In genomic region chr9:75039804-75040203, GRCh38 we compare ENCODE assay signal across 20 cellular contexts. TPM values are rescaled to one million over a fixed set of nuclear protein-coding genes. Genes with fewer than 3 reads are reported as not detected.
A peak's percentile ranks its signal among the peaks of the same experiment; 100 is the strongest.
DNase-seq lines count a peak whose midpoint lies in the region; ATAC-seq and TF ChIP-seq lines count a peak whose summit lies in the region.
"Had no signal": no experiment of that assay in that cellular context is flagged by ENCODE, and none has a peak within 500 bp of the region (broad histone marks: within the 10 kb centered on the region; RNA-seq: fewer than 3 reads in every experiment).

No MANE protein-coding gene starts in this region.

- intact Hi-C loops in activated CD4-positive, alpha-beta memory T cell treated with anti-CD3 and anti-CD28 coated beads for 36 hours (cut with micrococcal nuclease), result no loop called here
- intact Hi-C loops in activated B cell treated with CpG ODN at 0.5 μM for 24 hours (cut with micrococcal nuclease), result no loop called here

- H3K4me1 ChIP-seq in GM23338 (ENCODE audit: insufficient read depth) (no peaks in the 10 kb centered on the region; the same call in 1 of the 2 replicates), Karpas-422 (ENCODE audit: low read length) (no peaks in the 10 kb centered on the region), trophoblast cell (ENCODE audit: control insufficient read depth in 1 of 2, insufficient read depth in 2 of 2, low read length in 2 of 2) (no peaks in the 10 kb centered on the region)

- H3K4ac ChIP-seq in trophoblast cell (ENCODE audit: low read depth, low read length), result no peak overlapping the region

- no peak overlapping the region for H3K27ac Mint-ChIP-seq in activated CD4-positive, alpha-beta memory T cell treated with anti-CD3 and anti-CD28 coated beads for 36 hours
- no peak overlapping the region for H3K27ac Mint-ChIP-seq in activated CD4-positive, alpha-beta memory T cell treated with anti-CD3 and anti-CD28 coated beads, Interleukin-2, amount 10 ng/mL, durations not matched to agents 7 days and 5 days
- H3K27ac Mint-ChIP-seq in GM23338 (no peak overlapping the region), activated B cell treated with CpG ODN at 0.5 μM for 24 hours (no peak overlapping the region)
- H3K27ac Mint-ChIP-seq: activated CD8-positive, alpha-beta memory T cell treated with anti-CD3 and anti-CD28 coated beads, Interleukin-2, amount 10 ng/mL, durations not matched to agents 7 days and 5 days; brain had no signal

- TF ChIP-seq CTCF in GM23338 (conservative IDR thresholded peaks at IDR 0.05; ENCODE audit: low read depth in 2 of 2) (no peak), activated B cell treated with CpG ODN at 0.5 μM for 24 hours (IDR thresholded peaks at IDR 0.05) (no peak)

- CTCF ChIA-PET in activated CD4-positive, alpha-beta memory T cell treated with anti-CD3 and anti-CD28 coated beads for 36 hours (lab: Charles Lee), result no interaction called here
- CTCF ChIA-PET in activated CD4-positive, alpha-beta memory T cell treated with anti-CD3 and anti-CD28 coated beads, Interleukin-2, amount 10 ng/mL, durations not matched to agents 7 days and 5 days (lab: Charles Lee), result no interaction called here
- CTCF ChIA-PET in activated B cell treated with CpG ODN at 0.5 μM for 24 hours (lab: Charles Lee), result interaction anchor here (1.4 kb wide), 1 partner anchor 12 kb away, joined by 3 read pairs; the partner anchor contains the start of gene CARNMT1

- H3K4me2 ChIP-seq in GM23338, result no peak overlapping the region
- H3K4me2 ChIP-seq in Karpas-422 (ENCODE audit: low read depth, low read length, poor library complexity, severe bottlenecking), result no peak overlapping the region
- no peak overlapping the region for H3K4me2 ChIP-seq in trophoblast cell (ENCODE audit: low read length)
- H3K4me2 ChIP-seq: PC-9 had no signal

- no peak overlapping the region for H3K18ac ChIP-seq in trophoblast cell (ENCODE audit: low read length)

- H3K9me2 ChIP-seq in GM23338 (ENCODE audit: insufficient read depth) (no peaks in the 10 kb centered on the region), Karpas-422 (replicated peaks; ENCODE audit: insufficient read depth, low read length) (no peaks in the 10 kb centered on the region)

- H3K27me3 Mint-ChIP-seq in activated CD4-positive, alpha-beta memory T cell treated with anti-CD3 and anti-CD28 coated beads for 36 hours, result peaks cover under 1% of the 10 kb centered on the region
- H3K27me3 Mint-ChIP-seq in activated CD4-positive, alpha-beta memory T cell treated with anti-CD3 and anti-CD28 coated beads, Interleukin-2, amount 10 ng/mL, durations not matched to agents 7 days and 5 days, result peaks cover 6% of the 10 kb centered on the region
- H3K27me3 Mint-ChIP-seq in GM23338 (ENCODE audit: insufficient read depth, low read depth, poor library complexity), result peaks cover 3% of the 10 kb centered on the region
- peaks cover 3% of the 10 kb centered on the region for H3K27me3 Mint-ChIP-seq in activated B cell treated with CpG ODN at 0.5 μM for 24 hours

- H3K27ac ChIP-seq in GM23338 (ENCODE audit: low read depth), result no peak overlapping the region
- H3K27ac ChIP-seq in Karpas-422 (ENCODE audit: low read length), result no peak overlapping the region
- no peak overlapping the region for H3K27ac ChIP-seq in trophoblast cell (ENCODE audit: low read depth, low read length)
- H3K27ac ChIP-seq: PC-9, SK-N-MC, thoracic aorta had no signal

- H4K91ac ChIP-seq in trophoblast cell (ENCODE audit: low read depth, low read length), result no peak overlapping the region

- H3K36me3 Mint-ChIP-seq in activated CD4-positive, alpha-beta memory T cell treated with anti-CD3 and anti-CD28 coated beads for 36 hours, result no peaks in the 10 kb centered on the region
- no peaks in the 10 kb centered on the region for H3K36me3 Mint-ChIP-seq in activated CD4-positive, alpha-beta memory T cell treated with anti-CD3 and anti-CD28 coated beads, Interleukin-2, amount 10 ng/mL, durations not matched to agents 7 days and 5 days (ENCODE audit: low read depth)
- no peaks in the 10 kb centered on the region; the same call in 2 of the 3 replicates for H3K36me3 Mint-ChIP-seq in GM23338 (ENCODE audit: low read depth)
- no peaks in the 10 kb centered on the region for H3K36me3 Mint-ChIP-seq in activated B cell treated with CpG ODN at 0.5 μM for 24 hours (ENCODE audit: low read depth)
- H3K36me3 Mint-ChIP-seq: activated CD8-positive, alpha-beta memory T cell treated with anti-CD3 and anti-CD28 coated beads, Interleukin-2, amount 10 ng/mL, durations not matched to agents 7 days and 5 days; brain; mesothelial cell of epicardium had no signal

- H3K4me3 Mint-ChIP-seq in activated CD4-positive, alpha-beta memory T cell treated with anti-CD3 and anti-CD28 coated beads for 36 hours, result no peak overlapping the region
- no peak overlapping the region for H3K4me3 Mint-ChIP-seq in activated CD4-positive, alpha-beta memory T cell treated with anti-CD3 and anti-CD28 coated beads, Interleukin-2, amount 10 ng/mL, durations not matched to agents 7 days and 5 days
- H3K4me3 Mint-ChIP-seq in GM23338 (no peak overlapping the region), activated B cell treated with CpG ODN at 0.5 μM for 24 hours (no peak overlapping the region)
- H3K4me3 Mint-ChIP-seq: activated CD8-positive, alpha-beta memory T cell treated with anti-CD3 and anti-CD28 coated beads, Interleukin-2, amount 10 ng/mL, durations not matched to agents 7 days and 5 days; brain; CD8-positive, alpha-beta memory T cell; mesothelial cell of epicardium had no signal

- H3K79me2 ChIP-seq in GM23338 (replicated peaks; ENCODE audit: insufficient read depth) (no peaks in the 10 kb centered on the region), Karpas-422 (ENCODE audit: low read length) (no peaks in the 10 kb centered on the region), trophoblast cell (ENCODE audit: control insufficient read depth, insufficient read depth, low read length, poor library complexity) (no peaks in the 10 kb centered on the region)

- no peaks in the 10 kb centered on the region for H4K20me1 ChIP-seq in GM23338 (replicated peaks; ENCODE audit: insufficient read depth)
- H4K20me1 ChIP-seq in Karpas-422 (ENCODE audit: insufficient read depth, low read depth, low read length), result no peaks in the 10 kb centered on the region

- H2BK5ac ChIP-seq in trophoblast cell (ENCODE audit: low read depth, low read length, poor library complexity), result no peak overlapping the region

- no peak overlapping the region for H4K12ac ChIP-seq in trophoblast cell (ENCODE audit: low read depth, low read length)

- H3K23ac ChIP-seq in trophoblast cell (ENCODE audit: low read length), result no peak overlapping the region

- H3K4me3 ChIP-seq in GM23338 (no peak overlapping the region), Karpas-422 (ENCODE audit: low read length) (no peak overlapping the region), trophoblast cell (ENCODE audit: low read depth, low read length) (no peak overlapping the region)
- H3K4me3 ChIP-seq: PC-9, SK-N-MC, thoracic aorta had no signal

- no peaks in the 10 kb centered on the region for H3K27me3 ChIP-seq in GM23338 (ENCODE audit: insufficient read depth)
- H3K27me3 ChIP-seq in Karpas-422 (ENCODE audit: low read length), result no peaks in the 10 kb centered on the region
- no peaks in the 10 kb centered on the region for H3K27me3 ChIP-seq in trophoblast cell (ENCODE audit: insufficient read depth, low read length)

- no peaks in the 10 kb centered on the region for H3F3A ChIP-seq in GM23338 (replicated peaks; ENCODE audit: low read depth)

- H3K36me3 ChIP-seq in GM23338 (ENCODE audit: insufficient read depth) (no peaks in the 10 kb centered on the region), Karpas-422 (ENCODE audit: insufficient read depth, low read length) (no peaks in the 10 kb centered on the region), trophoblast cell (ENCODE audit: control insufficient read depth in 1 of 2, insufficient read depth in 2 of 2, low read length in 2 of 2) (no peaks in the 10 kb centered on the region)
- H3K36me3 ChIP-seq: thoracic aorta had no signal

- no peak overlapping the region for H2BK12ac ChIP-seq in trophoblast cell (ENCODE audit: low read length)

- H3K9me3 ChIP-seq in Karpas-422 (ENCODE audit: low read length), result no peaks in the 10 kb centered on the region
- H3K9me3 ChIP-seq in trophoblast cell (ENCODE audit: insufficient read depth, low read depth, low read length), result no peaks in the 10 kb centered on the region
- H3K9me3 ChIP-seq: thoracic aorta had no signal

- no peak overlapping the region for H2AK5ac ChIP-seq in trophoblast cell (ENCODE audit: low read length)

- POLR2A ChIA-PET in activated CD4-positive, alpha-beta memory T cell treated with anti-CD3 and anti-CD28 coated beads for 36 hours (lab: Charles Lee), result no interaction called here
- POLR2A ChIA-PET in activated CD4-positive, alpha-beta memory T cell treated with anti-CD3 and anti-CD28 coated beads, Interleukin-2, amount 10 ng/mL, durations not matched to agents 7 days and 5 days (lab: Charles Lee), result no interaction called here
- POLR2A ChIA-PET in activated B cell treated with CpG ODN at 0.5 μM for 24 hours (lab: Charles Lee), result interaction anchor here (1.6 kb wide), 1 partner anchor 13 kb away, joined by 3 read pairs; no protein-coding TSS in a partner anchor

- H3K9ac ChIP-seq in Karpas-422 (ENCODE audit: low read length) (no peak overlapping the region), trophoblast cell (ENCODE audit: low read length) (no peak overlapping the region)

- no peaks in the 10 kb centered on the region for H3K79me1 ChIP-seq in trophoblast cell (ENCODE audit: low read length)

- WGBS in trophoblast cell (ENCODE audit: extremely low coverage, insufficient coverage, insufficient read length), result no CpG with 5 or more reads among the region's 3 CpGs

- H2AFZ ChIP-seq in GM23338 (0 out of 2 replicates have a peak overlapping the region, but pooled peaks have one; percentile 63), Karpas-422 (ENCODE audit: low read length) (no peak overlapping the region), trophoblast cell (ENCODE audit: insufficient read depth, low read length, poor library complexity) (no peak overlapping the region)
- H2AFZ ChIP-seq: PC-9 had no signal

- no peak overlapping the region for H4K8ac ChIP-seq in trophoblast cell (ENCODE audit: low read depth, low read length)

- no peak overlapping the region for H2BK120ac ChIP-seq in trophoblast cell (ENCODE audit: insufficient read depth, low read length, poor library complexity)

- no peaks in the 10 kb centered on the region for H3K9me3 Mint-ChIP-seq in activated CD4-positive, alpha-beta memory T cell treated with anti-CD3 and anti-CD28 coated beads for 36 hours
- no peaks in the 10 kb centered on the region for H3K9me3 Mint-ChIP-seq in activated CD4-positive, alpha-beta memory T cell treated with anti-CD3 and anti-CD28 coated beads, Interleukin-2, amount 10 ng/mL, durations not matched to agents 7 days and 5 days
- H3K9me3 Mint-ChIP-seq in GM23338 (no peaks in the 10 kb centered on the region), activated B cell treated with CpG ODN at 0.5 μM for 24 hours (no peaks in the 10 kb centered on the region)
- H3K9me3 Mint-ChIP-seq: brain; CD8-positive, alpha-beta memory T cell; mesothelial cell of epicardium had no signal

- ATAC-seq in GM23338, result no peak
- ATAC-seq in activated B cell treated with CpG ODN at 0.5 μM for 24 hours (ENCODE audit: low read depth), result peak; percentile 70
- ATAC-seq in stimulated activated naive CD8-positive, alpha-beta T cell treated with anti-CD3 and anti-CD28 coated beads, Interleukin-15, Interleukin-2, amounts not matched to agents 100 U/mL and 50 U/mL, for 24 hours, result peak; percentile 72
- ATAC-seq in GM21576 (IDR thresholded peaks at IDR 0.05; ENCODE audit: unreplicated experiment), result no peak
- ATAC-seq: activated CD8-positive, alpha-beta memory T cell treated with anti-CD3 and anti-CD28 coated beads, Interleukin-2, amount 10 ng/mL, durations not matched to agents 7 days and 5 days; HepG2 had no signal

- H3K4me1 Mint-ChIP-seq in activated CD4-positive, alpha-beta memory T cell treated with anti-CD3 and anti-CD28 coated beads for 36 hours (ENCODE audit: low read depth), result peaks cover 5% of the 10 kb centered on the region
- peaks cover 1% of the 10 kb centered on the region for H3K4me1 Mint-ChIP-seq in activated CD4-positive, alpha-beta memory T cell treated with anti-CD3 and anti-CD28 coated beads, Interleukin-2, amount 10 ng/mL, durations not matched to agents 7 days and 5 days
- H3K4me1 Mint-ChIP-seq in GM23338 (peaks cover 5% of the 10 kb centered on the region; the same call in 2 of the 3 replicates), activated B cell treated with CpG ODN at 0.5 μM for 24 hours (peaks cover 3% of the 10 kb centered on the region)
- H3K4me1 Mint-ChIP-seq: activated CD8-positive, alpha-beta memory T cell treated with anti-CD3 and anti-CD28 coated beads, Interleukin-2, amount 10 ng/mL, durations not matched to agents 7 days and 5 days; brain; CD8-positive, alpha-beta memory T cell; mesothelial cell of epicardium had no signal

- peak; percentile 48 for DNase-seq in activated CD4-positive, alpha-beta memory T cell treated with anti-CD3 and anti-CD28 coated beads for 36 hours
- no peak for DNase-seq in activated CD4-positive, alpha-beta memory T cell treated with anti-CD3 and anti-CD28 coated beads, Interleukin-2, amount 10 ng/mL, durations not matched to agents 7 days and 5 days
- DNase-seq in GM23338 (ENCODE audit: low spot score), result no peak
- DNase-seq in activated B cell treated with CpG ODN at 0.5 μM for 24 hours, result no peak
- peak; percentile 31 for DNase-seq in stimulated activated naive CD8-positive, alpha-beta T cell treated with anti-CD3 and anti-CD28 coated beads, Interleukin-15, Interleukin-2, amounts not matched to agents 100 U/mL and 50 U/mL, for 24 hours
- no peak for DNase-seq in Karpas-422
- DNase-seq in trophoblast cell, result no peak
- DNase-seq: activated CD8-positive, alpha-beta memory T cell treated with anti-CD3 and anti-CD28 coated beads, Interleukin-2, amount 10 ng/mL, durations not matched to agents 7 days and 5 days; activated gamma-delta T cell treated with Interleukin-2 at 50 U/mL for 16 hours; CD8-positive, alpha-beta memory T cell; NCI-H2081 treated with DMSO at 0.1 percent for 48 hours; NCI-H526 treated with DMSO at 0.1 percent for 48 hours; PC-9; retina had no signal

- H3K14ac ChIP-seq in trophoblast cell (ENCODE audit: low read length), result no peak overlapping the region

RNA-seq across cellular contexts. Expression of gene CARNMT1, which starts 11.7 kb away (rescaled TPM):
- 10 to 100 TPM; 22.7 to 26.3 TPM for total RNA-seq in activated CD4-positive, alpha-beta memory T cell treated with anti-CD3 and anti-CD28 coated beads for 36 hours
- total RNA-seq in activated CD4-positive, alpha-beta memory T cell treated with anti-CD3 and anti-CD28 coated beads, Interleukin-2, amount 10 ng/mL, durations not matched to agents 7 days and 5 days, result 10 to 100 TPM; 31.1 to 33.2 TPM
- 54.5 and 64.0 TPM in 2 replicates for total RNA-seq in GM23338 (2014; rRNA removed; shearing (Covaris generic))
- polyA plus RNA-seq in GM23338 (2016; fragmentation: Nextera tagmentation; extraction: Ambion mirVana), result 22.6 and 26.9 TPM in 2 replicates
- total RNA-seq in activated B cell treated with CpG ODN at 0.5 μM for 24 hours, result 15.7 and 19.4 TPM in 2 replicates
- total RNA-seq in Karpas-422 (2014; rRNA removed; shearing (Covaris generic); ENCODE audit: low replicate concordance), result 34.5 and 42.0 TPM in 2 replicates
- polyA plus RNA-seq in trophoblast cell (2013), result 7.7 and 8.1 TPM in 2 replicates

RNA-seq across cellular contexts. Expression of gene NMRK1, which starts 48.2 kb away (rescaled TPM):
- total RNA-seq in activated CD4-positive, alpha-beta memory T cell treated with anti-CD3 and anti-CD28 coated beads for 36 hours, result 10 to 100 TPM; 35.3 to 41.2 TPM
- total RNA-seq in activated CD4-positive, alpha-beta memory T cell treated with anti-CD3 and anti-CD28 coated beads, Interleukin-2, amount 10 ng/mL, durations not matched to agents 7 days and 5 days, result 10 to 100 TPM; 74.2 to 76.7 TPM
- total RNA-seq in GM23338 (2014; rRNA removed; shearing (Covaris generic)), result 6.2 and 9.6 TPM in 2 replicates
- polyA plus RNA-seq in GM23338 (2016; fragmentation: Nextera tagmentation; extraction: Ambion mirVana), result 12.5 and 15.8 TPM in 2 replicates
- 6.5 and 8.8 TPM in 2 replicates for total RNA-seq in activated B cell treated with CpG ODN at 0.5 μM for 24 hours
- 9.0 and 14.3 TPM in 2 replicates for total RNA-seq in Karpas-422 (2014; rRNA removed; shearing (Covaris generic); ENCODE audit: low replicate concordance)
- polyA plus RNA-seq in trophoblast cell (2013), result 20.9 and 23.4 TPM in 2 replicates

RNA-seq across cellular contexts. Expression of gene OSTF1, which starts 48.5 kb away (rescaled TPM):
- total RNA-seq in activated CD4-positive, alpha-beta memory T cell treated with anti-CD3 and anti-CD28 coated beads for 36 hours, result 100 to 1,000 TPM; 151 TPM
- 100 to 1,000 TPM; 253 to 255 TPM for total RNA-seq in activated CD4-positive, alpha-beta memory T cell treated with anti-CD3 and anti-CD28 coated beads, Interleukin-2, amount 10 ng/mL, durations not matched to agents 7 days and 5 days
- 15.6 and 22.8 TPM in 2 replicates for total RNA-seq in GM23338 (2014; rRNA removed; shearing (Covaris generic))
- 20.9 and 24.0 TPM in 2 replicates for polyA plus RNA-seq in GM23338 (2016; fragmentation: Nextera tagmentation; extraction: Ambion mirVana)
- 59.7 and 60.1 TPM in 2 replicates for total RNA-seq in activated B cell treated with CpG ODN at 0.5 μM for 24 hours
- total RNA-seq in Karpas-422 (2014; rRNA removed; shearing (Covaris generic); ENCODE audit: low replicate concordance), result 56.1 and 60.0 TPM in 2 replicates
- polyA plus RNA-seq in trophoblast cell (2013), result 50.9 and 53.5 TPM in 2 replicates

Comparison
In these comparisons a context has a peak if more than half of its experiments do, and no peak if none do; other contexts are left out.
1. DNase-seq: peak in activated CD4-positive, alpha-beta memory T cell treated with anti-CD3 and anti-CD28 coated beads for 36 hours (single experiment) and stimulated activated naive CD8-positive, alpha-beta T cell treated with anti-CD3 and anti-CD28 coated beads, Interleukin-15, Interleukin-2, amounts not matched to agents 100 U/mL and 50 U/mL, for 24 hours (single experiment); none in activated CD4-positive, alpha-beta memory T cell treated with anti-CD3 and anti-CD28 coated beads, Interleukin-2, amount 10 ng/mL, durations not matched to agents 7 days and 5 days (single experiment), GM23338 (single experiment), activated B cell treated with CpG ODN at 0.5 μM for 24 hours (single experiment), Karpas-422 (single experiment) and trophoblast cell (0 of 2).
2. ATAC-seq: peak in activated B cell treated with CpG ODN at 0.5 μM for 24 hours (single experiment) and stimulated activated naive CD8-positive, alpha-beta T cell treated with anti-CD3 and anti-CD28 coated beads, Interleukin-15, Interleukin-2, amounts not matched to agents 100 U/mL and 50 U/mL, for 24 hours (single experiment); none in GM23338 (single experiment) and GM21576 (single experiment).